Comparison of ENCODE assay signal across 19 cellular contexts in genomic region chr5:140054086-140054689, GRCh38. TPM values are rescaled to one million over a fixed set of nuclear protein-coding genes. Genes with fewer than 3 reads are reported as not detected.
DNase-seq lines count a peak whose midpoint lies in the region; ATAC-seq and TF ChIP-seq lines count a peak whose summit lies in the region.
"Had no signal": no experiment of that assay in that cellular context is flagged by ENCODE, and none has a peak within 500 bp of the region (broad histone marks: within the 10 kb centered on the region; RNA-seq: fewer than 3 reads in every experiment).

No MANE protein-coding gene starts in this region.

- no peak overlapping the region for H3K27ac ChIP-seq in left ventricle myocardium inferior (replicated peaks)
- H3K27ac ChIP-seq: epithelial cell of prostate, heart right ventricle, tibial nerve had no signal

- H3K4me3 ChIP-seq in left ventricle myocardium inferior, result no peak overlapping the region
- H3K4me3 ChIP-seq: heart right ventricle, mucosa of descending colon, tibial nerve had no signal

- TF ChIP-seq CTCF in left ventricle myocardium inferior (IDR thresholded peaks at IDR 0.05; ENCODE audit: borderline replicate concordance), result no peak

- peak; percentile 43 for ATAC-seq in left ventricle myocardium superior
- ATAC-seq: mucosa of descending colon; stimulated activated naive CD8-positive, alpha-beta T cell treated with anti-CD3 and anti-CD28 coated beads, Interleukin-15, amount 100 ng/mL, for 72 hours had no signal

- intact Hi-C loops in left ventricle myocardium superior (cut with micrococcal nuclease), result no loop called here
- intact Hi-C loops in left ventricle myocardium inferior (cut with micrococcal nuclease), result no loop called here

- no peaks in the 10 kb centered on the region for H3K9me3 ChIP-seq in left ventricle myocardium inferior (replicated peaks)
- H3K9me3 ChIP-seq: heart right ventricle, mucosa of descending colon, tibial nerve had no signal

- peaks cover 20% of the 10 kb centered on the region for H3K4me1 ChIP-seq in left ventricle myocardium inferior
- H3K4me1 ChIP-seq: tibial nerve had no signal

- H3K36me3 ChIP-seq in left ventricle myocardium inferior, result no peaks in the 10 kb centered on the region
- H3K36me3 ChIP-seq: heart right ventricle, tibial nerve had no signal

- peaks cover 6% of the 10 kb centered on the region for H3K27me3 ChIP-seq in left ventricle myocardium inferior (ENCODE audit: low read depth)

- no peak for DNase-seq in left ventricle myocardium superior
- DNase-seq in left ventricle myocardium inferior, result no peak
- DNase-seq in NCI-H748 treated with DMSO at 0.1 percent for 48 hours (lab: John Stamatoyannopoulos, UW), result peak; percentile 2
- peak; percentile 17 for DNase-seq in kidney glomerular epithelial cell (lab: John Stamatoyannopoulos, UW)
- no peak for DNase-seq in MV-4-11 (lab: John Stamatoyannopoulos, UW)
- DNase-seq in SKM-1 (lab: John Stamatoyannopoulos, UW; ENCODE audit: unreplicated experiment), result no peak
- no peak for DNase-seq in AG20443 (ENCODE audit: low spot score)
- DNase-seq: activated CD4-positive, alpha-beta memory T cell treated with anti-CD3 and anti-CD28 coated beads, Interleukin-2, amount 10 ng/mL, durations not matched to agents 7 days and 5 days; activated CD4-positive, CD25-positive, alpha-beta regulatory T cell treated with anti-CD3 and anti-CD28 coated beads, Interleukin-2, amount 50 U/mL, for 72 hours; activated naive CD8-positive, alpha-beta T cell treated with anti-CD3 and anti-CD28 coated beads for 36 hours; CD4-positive, alpha-beta T cell; EL; HCEC 1CT; heart right ventricle; mucosa of descending colon; NCI-H2081 treated with DMSO at 0.1 percent for 48 hours; stimulated activated naive CD8-positive, alpha-beta T cell treated with anti-CD3 and anti-CD28 coated beads, Interleukin-15, amount 100 ng/mL, for 72 hours had no signal

RNA-seq across cellular contexts. Expression of gene NRG2, which starts 11.1 kb away (rescaled TPM):
- total RNA-seq in left ventricle myocardium superior, result 1.9 TPM
- 3.1 TPM for total RNA-seq in left ventricle myocardium inferior
- total RNA-seq: activated CD4-positive, alpha-beta memory T cell treated with anti-CD3 and anti-CD28 coated beads, Interleukin-2, amount 10 ng/mL, durations not matched to agents 7 days and 5 days had no signal

RNA-seq across cellular contexts. Expression of gene PURA, which starts 59.7 kb away (rescaled TPM):
- total RNA-seq in left ventricle myocardium superior (24.6 TPM), left ventricle myocardium inferior (26.6 TPM)

Comparison
In these comparisons a context has a peak if more than half of its experiments do, and no peak if none do; other contexts are left out.
1. DNase-seq: peak in NCI-H748 treated with DMSO at 0.1 percent for 48 hours (single experiment) and kidney glomerular epithelial cell (single experiment); none in left ventricle myocardium superior (single experiment), left ventricle myocardium inferior (single experiment), MV-4-11 (single experiment), SKM-1 (single experiment) and AG20443 (single experiment).